1 cellular context compared by ENCODE assay signal in genomic region chr3:48661501-48662139, GRCh38.
TF ChIP-seq lines count a peak whose summit lies in the region.

No MANE protein-coding gene starts in this region.

TF ChIP-seq in HepG2, 621 proteins besides CTCF, POLR2A, EP300 and RAD21 (continued from another document and continues in another):
- TF ChIP-seq ZNF18 (CRISPR knock-in tag; IDR thresholded peaks at IDR 0.05; ENCODE audit: insufficient replicate concordance): peak; percentile 99
- no peak for TF ChIP-seq RBM22 (optimal IDR thresholded peaks at IDR 0.05; ENCODE audit: low read length)
- no peak for TF ChIP-seq TCF7 (IDR thresholded peaks at IDR 0.05; ENCODE audit: low read depth)
- TF ChIP-seq ARID2 (CRISPR knock-in tag; IDR thresholded peaks at IDR 0.05; ENCODE audit: borderline replicate concordance): peak; percentile 100
- TF ChIP-seq MLXIP (CRISPR knock-in tag; IDR thresholded peaks at IDR 0.05; ENCODE audit: borderline replicate concordance): peak; percentile 100
- peak in 1 of 2 experiments; percentile 88; a peak in 1 of 4 replicates for TF ChIP-seq NR2F1 (CRISPR knock-in tag; IDR thresholded peaks at IDR 0.05)
- TF ChIP-seq ERF (CRISPR knock-in tag; IDR thresholded peaks at IDR 0.05): peak; percentile 100
- TF ChIP-seq CBX2 (IDR thresholded peaks at IDR 0.05; ENCODE audit: low read depth, low read length): no peak
- peak; percentile 97; the same call in 1 of the 2 replicates for TF ChIP-seq CBX2 (CRISPR knock-in tag; IDR thresholded peaks at IDR 0.05; ENCODE audit: low read depth)
- peak; percentile 85 for TF ChIP-seq ZBTB14 (CRISPR knock-in tag; IDR thresholded peaks at IDR 0.05)
- TF ChIP-seq ATF7 (IDR thresholded peaks at IDR 0.05): no peak
- peak; percentile 93 for TF ChIP-seq ATF7 (CRISPR knock-in tag; IDR thresholded peaks at IDR 0.05)
- TF ChIP-seq ZNF841 (CRISPR knock-in tag; IDR thresholded peaks at IDR 0.05; ENCODE audit: borderline replicate concordance): peak; percentile 99
- TF ChIP-seq STAT6 (CRISPR knock-in tag; IDR thresholded peaks at IDR 0.05; ENCODE audit: borderline replicate concordance): peak; percentile 98
- TF ChIP-seq ATAD3A (CRISPR knock-in tag; IDR thresholded peaks at IDR 0.05): peak; percentile 99
- peak; percentile 96 for TF ChIP-seq MLX (CRISPR knock-in tag; IDR thresholded peaks at IDR 0.05)
- TF ChIP-seq PRDM15 (CRISPR knock-in tag; IDR thresholded peaks at IDR 0.05): peak; percentile 95
- peak; percentile 100 for TF ChIP-seq ZNF451 (CRISPR knock-in tag; IDR thresholded peaks at IDR 0.05)
- peak; percentile 100 for TF ChIP-seq ZNF772 (CRISPR knock-in tag; IDR thresholded peaks at IDR 0.05)
- TF ChIP-seq RARG (CRISPR knock-in tag; IDR thresholded peaks at IDR 0.05; ENCODE audit: low read depth): peak; percentile 100
- TF ChIP-seq DMTF1 (CRISPR knock-in tag; IDR thresholded peaks at IDR 0.05): peak; percentile 97
- TF ChIP-seq ZFY (CRISPR knock-in tag; IDR thresholded peaks at IDR 0.05): peak; percentile 92
- peak; percentile 98 for TF ChIP-seq SP4 (CRISPR knock-in tag; IDR thresholded peaks at IDR 0.05)
- TF ChIP-seq ATF7-NPFF (CRISPR knock-in tag; IDR thresholded peaks at IDR 0.05; ENCODE audit: low read depth): peak; percentile 100
- peak; percentile 36 for TF ChIP-seq YY1 (IDR thresholded peaks at IDR 0.05; ENCODE audit: insufficient read depth, insufficient replicate concordance, low read depth, low read length)
- peak; percentile 68 for TF ChIP-seq POLR2G (IDR thresholded peaks at IDR 0.05; ENCODE audit: low read depth, low read length)
- TF ChIP-seq ARNT (IDR thresholded peaks at IDR 0.05): no peak
- peak; percentile 52; the same call in 1 of the 2 replicates for TF ChIP-seq PBX2 (CRISPR knock-in tag; IDR thresholded peaks at IDR 0.05)
- TF ChIP-seq ZNF264 (CRISPR knock-in tag; IDR thresholded peaks at IDR 0.05): peak; percentile 100
- peak; percentile 100 for TF ChIP-seq REPIN1 (CRISPR knock-in tag; IDR thresholded peaks at IDR 0.05; ENCODE audit: borderline replicate concordance, low read depth)
- TF ChIP-seq TERF1 (CRISPR knock-in tag; IDR thresholded peaks at IDR 0.05): peak; percentile 99
- TF ChIP-seq PRPF4 (IDR thresholded peaks at IDR 0.05; ENCODE audit: low read depth, low read length, poor library complexity, severe bottlenecking): no peak
- TF ChIP-seq SNAPC5 (CRISPR knock-in tag; IDR thresholded peaks at IDR 0.05; ENCODE audit: borderline replicate concordance): peak; percentile 99
- TF ChIP-seq NFE2L1 (CRISPR knock-in tag; IDR thresholded peaks at IDR 0.05; ENCODE audit: borderline replicate concordance): peak; percentile 98
- peak; percentile 100 for TF ChIP-seq CSRNP1 (CRISPR knock-in tag; IDR thresholded peaks at IDR 0.05)
- TF ChIP-seq RFXAP (CRISPR knock-in tag; IDR thresholded peaks at IDR 0.05; ENCODE audit: borderline replicate concordance): peak; percentile 99
- TF ChIP-seq MEIS2 (CRISPR knock-in tag; IDR thresholded peaks at IDR 0.05): peak; percentile 100
- peak; percentile 97 for TF ChIP-seq ZNF263 (CRISPR knock-in tag; IDR thresholded peaks at IDR 0.05)
